8 cellular contexts compared by ENCODE assay signal in the genomic region with DNA sequence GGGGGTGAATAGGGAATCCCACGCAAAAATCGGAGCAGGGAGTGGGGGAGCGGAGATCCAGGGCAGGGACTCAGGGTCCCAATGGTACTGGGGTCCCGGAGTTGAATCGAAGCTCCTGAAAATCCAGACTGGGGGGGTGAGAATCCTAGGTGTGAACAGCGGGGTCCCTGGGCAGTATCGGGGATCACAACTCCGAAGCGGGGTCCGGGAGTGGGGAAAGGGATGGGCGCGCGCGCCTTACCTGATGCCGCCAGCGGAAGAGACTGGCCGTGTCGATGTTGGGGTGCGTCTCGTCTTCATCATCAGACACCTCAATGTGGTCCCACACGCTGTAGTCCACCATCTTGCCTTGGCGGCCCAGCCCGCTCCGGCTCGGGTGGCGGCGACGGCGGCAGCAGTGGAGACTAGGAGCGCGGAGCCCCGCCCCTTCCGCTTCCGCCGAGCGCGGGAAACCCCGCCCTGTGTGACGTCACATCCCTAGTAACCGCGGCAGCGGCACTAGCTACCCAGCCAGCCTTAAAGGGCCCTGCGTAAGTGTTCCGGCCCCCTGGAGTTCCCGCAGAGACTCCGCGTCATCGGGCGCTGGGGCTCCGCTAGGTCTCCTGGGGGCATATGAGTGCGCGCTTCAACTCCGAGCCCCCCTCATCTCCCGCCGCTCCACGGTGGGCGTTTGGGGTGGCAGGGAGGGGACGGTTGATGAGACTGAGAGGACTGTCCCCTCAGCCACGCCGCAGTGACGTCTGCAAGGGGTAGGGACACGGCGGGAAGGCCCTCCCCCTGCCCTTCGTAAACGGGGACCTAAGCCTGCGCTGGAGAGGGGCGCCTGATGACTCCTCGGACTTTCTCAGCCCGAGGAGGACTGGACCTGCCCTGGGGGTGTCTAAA. TPM values are rescaled to one million over a fixed set of nuclear protein-coding genes. Genes with fewer than 3 reads are reported as not detected.
DNase-seq lines count a peak whose midpoint lies in the region; ATAC-seq and TF ChIP-seq lines count a peak whose summit lies in the region.

TSS of gene CDC37 (minus strand) at position 406 of the 885 bp plus-strand sequence. CDS start at position 343, 63 bp downstream.

- peaks cover 61% of the 10 kb centered on the region for H3K4me1 Mint-ChIP-seq in activated CD4-positive, alpha-beta T cell treated with anti-CD3 and anti-CD28 coated beads for 36 hours

- peak within 1 kb of the TSS; percentile 94 for H3K4me3 Mint-ChIP-seq in activated CD4-positive, alpha-beta T cell treated with anti-CD3 and anti-CD28 coated beads for 36 hours

- POLR2A ChIA-PET in activated CD4-positive, alpha-beta T cell treated with anti-CD3 and anti-CD28 coated beads for 36 hours (lab: Charles Lee), result interaction anchor here (0.5 to 1.0 kb wide), 7 partner anchors 15 to 199 kb away, joined by 3 to 7 read pairs (median 3); partner anchors contain the start of gene ICAM1

- H3K4me3 ChIP-seq in choroid plexus epithelial cell (ENCODE audit: low read depth, low read length), result peak within 1 kb of the TSS; percentile 98

- peak within 1 kb of the TSS; percentile 87 for H3K27ac Mint-ChIP-seq in activated CD4-positive, alpha-beta T cell treated with anti-CD3 and anti-CD28 coated beads for 36 hours

- intact Hi-C loops in activated CD4-positive, alpha-beta T cell treated with anti-CD3 and anti-CD28 coated beads for 36 hours (cut with DNase I, micrococcal nuclease), result loop anchor here (1.0 to 10.0 kb wide), 22 partner anchors 13 to 691 kb away; partner anchors contain the start of genes TYK2 (in 2 of the 2), ATG4D (in 1 of the 2), DNMT1 (in 1 of the 2) and ILF3 (in 1 of the 2)

- H3K27me3 ChIP-seq in layer of hippocampus (ENCODE audit: control insufficient read depth, insufficient read depth, low read length), result no peaks in the 10 kb centered on the region

- DNase-seq in Ammon's horn (ENCODE audit: low spot score) (peak; percentile 97), GM19238 (ENCODE audit: insufficient read length, low spot score) (peak; percentile 99), NCI-H524 (lab: John Stamatoyannopoulos, UW) (peak; percentile 93 to 96), choroid plexus epithelial cell (ENCODE audit: low read depth) (peak; percentile 98)
- peak; percentile 99 for DNase-seq in activated CD4-positive, alpha-beta T cell treated with anti-CD3 and anti-CD28 coated beads for 36 hours
- DNase-seq in stimulated activated CD4-positive, alpha-beta T cell treated with anti-CD3 and anti-CD28 coated beads, Interleukin-1b, Interleukin-23, amount 100 ng/mL, for 24 hours (ENCODE audit: low read depth in 4 of 4, low spot score in 1 of 4), result peak; percentile 96 to 98 (median 98)

- peak within 1 kb of the TSS; percentile 52 for H3K27ac ChIP-seq in layer of hippocampus (ENCODE audit: low read depth, low read length)

- H3K27me3 Mint-ChIP-seq in activated CD4-positive, alpha-beta T cell treated with anti-CD3 and anti-CD28 coated beads for 36 hours, result no peaks in the 10 kb centered on the region

- peaks cover 17% of the 10 kb centered on the region for H3K36me3 Mint-ChIP-seq in activated CD4-positive, alpha-beta T cell treated with anti-CD3 and anti-CD28 coated beads for 36 hours (ENCODE audit: low read depth)

- CTCF ChIA-PET in activated CD4-positive, alpha-beta T cell treated with anti-CD3 and anti-CD28 coated beads for 36 hours (lab: Charles Lee), result interaction anchor here (0.5 to 10.9 kb wide), 19 partner anchors 11 to 633 kb away, joined by 3 to 135 read pairs (median 4); partner anchors contain the start of gene ICAM1

- peak; percentile 68 for ATAC-seq in HG03442 (IDR thresholded peaks at IDR 0.05; ENCODE audit: unreplicated experiment)
- ATAC-seq in activated CD4-positive, alpha-beta T cell treated with anti-CD3 and anti-CD28 coated beads for 36 hours, result peak; percentile 79

- H3K9me3 Mint-ChIP-seq in activated CD4-positive, alpha-beta T cell treated with anti-CD3 and anti-CD28 coated beads for 36 hours (ENCODE audit: low read depth), result no peaks in the 10 kb centered on the region

- no peak for TF ChIP-seq CTCF in choroid plexus epithelial cell (conservative IDR thresholded peaks at IDR 0.05; ENCODE audit: low read depth, low read length)

RNA-seq across cellular contexts. Expression of gene CDC37, which starts in this region (rescaled TPM):
- total RNA-seq in activated CD4-positive, alpha-beta T cell treated with anti-CD3 and anti-CD28 coated beads for 36 hours, result 100 to 1,000 TPM; 178 to 190 TPM

Comparison
In these comparisons a context has a peak if more than half of its experiments do, and no peak if none do; other contexts are left out.
1. Peak in every context shown above with its lines: DNase-seq, ATAC-seq, H3K4me3 ChIP-seq and H3K27ac ChIP-seq.